ENCODE assay signal across 42 cellular contexts in genomic region chr7:72415586-72415985, GRCh38. TPM values are rescaled to one million over a fixed set of nuclear protein-coding genes. Genes with fewer than 3 reads are reported as not detected.
"Had no signal": no experiment of that assay in that cellular context is flagged by ENCODE, and none has a peak within 500 bp of the region (broad histone marks: within the 10 kb centered on the region; RNA-seq: fewer than 3 reads in every experiment).

No MANE protein-coding gene starts in this region.

- DNase-seq: activated effector memory CD4-positive, alpha-beta T cell treated with anti-CD3 and anti-CD28 coated beads, Interleukin-2, amount 50 U/mL, for 16 hours; activated effector memory CD4-positive, alpha-beta T cell treated with Interleukin-2 at 50 U/mL for 16 hours; activated gamma-delta T cell; activated gamma-delta T cell treated with Interleukin-2 at 50 U/mL for 16 hours; activated naive CD4-positive, alpha-beta T cell; activated naive CD4-positive, alpha-beta T cell treated with anti-CD3 and anti-CD28 coated beads for 36 hours; activated naive CD4-positive, alpha-beta T cell treated with anti-CD3 and anti-CD28 coated beads, Interleukin-2, amount 10 ng/mL, durations not matched to agents 7 days and 5 days; activated naive CD4-positive, alpha-beta T cell treated with anti-CD3 and anti-CD28 coated beads, Interleukin-2, amount 50 U/mL, for 16 hours; activated naive CD4-positive, alpha-beta T cell treated with Interleukin-2 at 50 U/mL for 16 hours; activated naive CD8-positive, alpha-beta T cell treated with anti-CD3 and anti-CD28 coated beads for 36 hours; activated naive CD8-positive, alpha-beta T cell treated with anti-CD3 and anti-CD28 coated beads, Interleukin-2, amount 10 ng/mL, durations not matched to agents 7 days and 5 days; activated naive CD8-positive, alpha-beta T cell treated with anti-CD3 and anti-CD28 coated beads, Interleukin-2, amount 50 U/mL, for 24 hours; activated T-cell treated with anti-CD3 and anti-CD28 coated beads for 4 hours; activated T-cell treated with anti-CD3 and anti-CD28 coated beads, Interleukin-2, amount 50 U/mL, for 1 hour; activated T-cell treated with anti-CD3 and anti-CD28 coated beads, Interleukin-2, amount 50 U/mL, for 24 hours; activated T-cell treated with anti-CD3 and anti-CD28 coated beads, Interleukin-2, amount 50 U/mL, for 4 hours; activated T-cell treated with anti-CD3 and anti-CD28 coated beads, Interleukin-2, amount 50 U/mL, for 48 hours; activated T-cell treated with anti-CD3 and anti-CD28 coated beads, Interleukin-2, amount 50 U/mL, for 72 hours; adrenal gland; amniotic stem cell; amygdala; anterior cingulate cortex; aorta; body of pancreas; brain microvascular endothelial cell; caudate nucleus; central memory CD4-positive, alpha-beta T cell; cerebellar nuclear complex had no signal

- H3K4me1 ChIP-seq: adrenal gland, ascending aorta, body of pancreas, breast epithelium had no signal

- H3K27me3 Mint-ChIP-seq: activated naive CD4-positive, alpha-beta T cell treated with anti-CD3 and anti-CD28 coated beads, Interleukin-2, amount 10 ng/mL, durations not matched to agents 7 days and 5 days; activated naive CD4-positive, alpha-beta T cell treated with anti-CD3 and anti-CD28 coated beads, Interleukin-2, amount 50 U/mL, for 24 hours; activated naive CD8-positive, alpha-beta T cell; activated naive CD8-positive, alpha-beta T cell treated with anti-CD3 and anti-CD28 coated beads for 36 hours; activated naive CD8-positive, alpha-beta T cell treated with anti-CD3 and anti-CD28 coated beads, Interleukin-2, amount 10 ng/mL, durations not matched to agents 7 days and 5 days; activated naive CD8-positive, alpha-beta T cell treated with anti-CD3 and anti-CD28 coated beads, Interleukin-2, amount 50 U/mL, for 24 hours; activated T-cell treated with anti-CD3 and anti-CD28 coated beads, Interleukin-2, amount 50 U/mL, for 24 hours; activated T-helper 17 cell treated with anti-CD3 and anti-CD28 coated beads, Interleukin-2, amount 50 U/mL, for 72 hours; brain; central memory CD8-positive, alpha-beta T cell had no signal

- H3K9me3 ChIP-seq: adrenal gland, ascending aorta had no signal

- H3K4me3 Mint-ChIP-seq: activated naive CD4-positive, alpha-beta T cell treated with anti-CD3 and anti-CD28 coated beads for 36 hours; activated naive CD4-positive, alpha-beta T cell treated with anti-CD3 and anti-CD28 coated beads, Interleukin-2, amount 10 ng/mL, durations not matched to agents 7 days and 5 days; activated naive CD4-positive, alpha-beta T cell treated with anti-CD3 and anti-CD28 coated beads, Interleukin-2, amount 50 U/mL, for 24 hours; activated naive CD8-positive, alpha-beta T cell; activated naive CD8-positive, alpha-beta T cell treated with anti-CD3 and anti-CD28 coated beads for 36 hours; activated naive CD8-positive, alpha-beta T cell treated with anti-CD3 and anti-CD28 coated beads, Interleukin-2, amount 10 ng/mL, durations not matched to agents 7 days and 5 days; activated naive CD8-positive, alpha-beta T cell treated with anti-CD3 and anti-CD28 coated beads, Interleukin-2, amount 50 U/mL, for 24 hours; activated T-cell treated with anti-CD3 and anti-CD28 coated beads, Interleukin-2, amount 50 U/mL, for 24 hours; activated T-cell treated with anti-CD3 and anti-CD28 coated beads, Interleukin-2, amount 50 U/mL, for 4 hours; activated T-cell treated with anti-CD3 and anti-CD28 coated beads, Interleukin-2, amount 50 U/mL, for 72 hours; activated T-helper 1 cell treated with anti-CD3 and anti-CD28 coated beads, Interleukin-12 subunit alpha, Interleukin-12 subunit beta, Interleukin-2, Interleukin-4 antibody, amounts not matched to agents 30 ng/mL and 10 ng/mL and 1 ng/mL, durations not matched to agents 14 hours and 24 hours and 36 hours; activated T-helper 17 cell treated with anti-CD3 and anti-CD28 coated beads, Interleukin-2, amount 50 U/mL, for 72 hours; brain; central memory CD8-positive, alpha-beta T cell had no signal

- H3K27me3 ChIP-seq: adrenal gland, ascending aorta, body of pancreas, brain microvascular endothelial cell, breast epithelium, cardiac muscle cell had no signal

- H3K4me3 ChIP-seq: adrenal gland, ascending aorta, body of pancreas, breast epithelium, cardiac muscle cell had no signal

- H3K27ac Mint-ChIP-seq: activated naive CD4-positive, alpha-beta T cell treated with anti-CD3 and anti-CD28 coated beads for 36 hours; activated naive CD4-positive, alpha-beta T cell treated with anti-CD3 and anti-CD28 coated beads, Interleukin-2, amount 10 ng/mL, durations not matched to agents 7 days and 5 days; activated naive CD4-positive, alpha-beta T cell treated with anti-CD3 and anti-CD28 coated beads, Interleukin-2, amount 50 U/mL, for 24 hours; activated naive CD4-positive, alpha-beta T cell treated with anti-CD3 and anti-CD28 coated beads, Interleukin-2, amount 50 U/mL, for 72 hours; activated naive CD8-positive, alpha-beta T cell; activated naive CD8-positive, alpha-beta T cell treated with anti-CD3 and anti-CD28 coated beads for 36 hours; activated naive CD8-positive, alpha-beta T cell treated with anti-CD3 and anti-CD28 coated beads, Interleukin-2, amount 10 ng/mL, durations not matched to agents 7 days and 5 days; activated naive CD8-positive, alpha-beta T cell treated with anti-CD3 and anti-CD28 coated beads, Interleukin-2, amount 50 U/mL, for 24 hours; activated T-cell treated with anti-CD3 and anti-CD28 coated beads, Interleukin-2, amount 50 U/mL, for 24 hours; activated T-cell treated with anti-CD3 and anti-CD28 coated beads, Interleukin-2, amount 50 U/mL, for 72 hours; activated T-helper 1 cell treated with anti-CD3 and anti-CD28 coated beads, Interleukin-12 subunit alpha, Interleukin-12 subunit beta, Interleukin-2, Interleukin-4 antibody, amounts not matched to agents 30 ng/mL and 10 ng/mL and 1 ng/mL, durations not matched to agents 14 hours and 24 hours and 36 hours; activated T-helper 17 cell treated with anti-CD3 and anti-CD28 coated beads, Interleukin-2, amount 50 U/mL, for 72 hours; activated T-helper 2 cell treated with anti-CD3 and anti-CD28 coated beads, Interferon-gamma antibody, Interleukin-2, Interleukin-4, amounts not matched to agents 10 μg/mL and 5 μg/mL and 100 μg/mL, durations not matched to agents 14 hours and 24 hours and 36 hours; brain had no signal

- H3K36me3 ChIP-seq: adrenal gland, ascending aorta, brain microvascular endothelial cell, breast epithelium, cardiac muscle cell had no signal

- ATAC-seq: activated naive CD4-positive, alpha-beta T cell treated with anti-CD3 and anti-CD28 coated beads, Interleukin-2, amount 50 U/mL, for 72 hours; activated naive CD8-positive, alpha-beta T cell treated with anti-CD3 and anti-CD28 coated beads, Interleukin-2, amount 50 U/mL, for 24 hours; activated T-cell treated with anti-CD3 and anti-CD28 coated beads, Interleukin-2, amount 50 U/mL, for 4 hours; activated T-cell treated with anti-CD3 and anti-CD28 coated beads, Interleukin-2, amount 50 U/mL, for 72 hours; activated T-helper 17 cell treated with anti-CD3 and anti-CD28 coated beads, Interleukin-2, amount 50 U/mL, for 72 hours; body of pancreas had no signal

- H3K4me1 Mint-ChIP-seq: activated naive CD4-positive, alpha-beta T cell treated with anti-CD3 and anti-CD28 coated beads, Interleukin-2, amount 10 ng/mL, durations not matched to agents 7 days and 5 days; activated naive CD4-positive, alpha-beta T cell treated with anti-CD3 and anti-CD28 coated beads, Interleukin-2, amount 50 U/mL, for 24 hours; activated naive CD8-positive, alpha-beta T cell treated with anti-CD3 and anti-CD28 coated beads for 36 hours; activated naive CD8-positive, alpha-beta T cell treated with anti-CD3 and anti-CD28 coated beads, Interleukin-2, amount 10 ng/mL, durations not matched to agents 7 days and 5 days; activated naive CD8-positive, alpha-beta T cell treated with anti-CD3 and anti-CD28 coated beads, Interleukin-2, amount 50 U/mL, for 24 hours; activated T-helper 17 cell treated with anti-CD3 and anti-CD28 coated beads, Interleukin-2, amount 50 U/mL, for 72 hours; brain; central memory CD8-positive, alpha-beta T cell had no signal

- H3K27ac ChIP-seq: adrenal gland, ascending aorta, body of pancreas, brain microvascular endothelial cell, breast epithelium, cardiac muscle cell had no signal

- H3K9me3 Mint-ChIP-seq: activated naive CD4-positive, alpha-beta T cell treated with anti-CD3 and anti-CD28 coated beads for 36 hours; activated naive CD4-positive, alpha-beta T cell treated with anti-CD3 and anti-CD28 coated beads, Interleukin-2, amount 50 U/mL, for 24 hours; activated naive CD8-positive, alpha-beta T cell treated with anti-CD3 and anti-CD28 coated beads for 36 hours; activated naive CD8-positive, alpha-beta T cell treated with anti-CD3 and anti-CD28 coated beads, Interleukin-2, amount 50 U/mL, for 24 hours; activated T-cell treated with anti-CD3 and anti-CD28 coated beads, Interleukin-2, amount 50 U/mL, for 24 hours; activated T-cell treated with anti-CD3 and anti-CD28 coated beads, Interleukin-2, amount 50 U/mL, for 4 hours; activated T-helper 1 cell treated with anti-CD3 and anti-CD28 coated beads, Interleukin-12 subunit alpha, Interleukin-12 subunit beta, Interleukin-2, Interleukin-4 antibody, amounts not matched to agents 30 ng/mL and 10 ng/mL and 1 ng/mL, durations not matched to agents 14 hours and 24 hours and 36 hours; activated T-helper 17 cell treated with anti-CD3 and anti-CD28 coated beads, Interleukin-2, amount 50 U/mL, for 72 hours; activated T-helper 2 cell treated with anti-CD3 and anti-CD28 coated beads, Interferon-gamma antibody, Interleukin-2, Interleukin-4, amounts not matched to agents 10 μg/mL and 5 μg/mL and 100 μg/mL, durations not matched to agents 14 hours and 24 hours and 36 hours; central memory CD8-positive, alpha-beta T cell had no signal

RNA-seq across cellular contexts. Expression of gene CALN1, which starts 3.4 kb away (rescaled TPM):
- total RNA-seq: activated naive CD4-positive, alpha-beta T cell treated with anti-CD3 and anti-CD28 coated beads, Interleukin-2, amount 50 U/mL, for 72 hours; activated naive CD8-positive, alpha-beta T cell treated with anti-CD3 and anti-CD28 coated beads for 36 hours; activated naive CD8-positive, alpha-beta T cell treated with anti-CD3 and anti-CD28 coated beads, Interleukin-2, amount 10 ng/mL, durations not matched to agents 7 days and 5 days; activated T-helper 1 cell treated with anti-CD3 and anti-CD28 coated beads, Interleukin-12 subunit alpha, Interleukin-12 subunit beta, Interleukin-2, Interleukin-4 antibody, amounts not matched to agents 30 ng/mL and 10 ng/mL and 1 ng/mL, durations not matched to agents 14 hours and 24 hours and 36 hours; activated T-helper 17 cell treated with anti-CD3 and anti-CD28 coated beads, Interleukin-2, amount 50 U/mL, for 72 hours; activated T-helper 2 cell treated with anti-CD3 and anti-CD28 coated beads, Interferon-gamma antibody, Interleukin-2, Interleukin-4, amounts not matched to agents 10 μg/mL and 5 μg/mL and 100 μg/mL, durations not matched to agents 14 hours and 24 hours and 36 hours; astrocyte; bronchial epithelial cell; cardiac septum had no signal
- polyA plus RNA-seq: aorta had no signal
